Comparison of ENCODE assay signal across 17 cellular contexts in the genomic region with DNA sequence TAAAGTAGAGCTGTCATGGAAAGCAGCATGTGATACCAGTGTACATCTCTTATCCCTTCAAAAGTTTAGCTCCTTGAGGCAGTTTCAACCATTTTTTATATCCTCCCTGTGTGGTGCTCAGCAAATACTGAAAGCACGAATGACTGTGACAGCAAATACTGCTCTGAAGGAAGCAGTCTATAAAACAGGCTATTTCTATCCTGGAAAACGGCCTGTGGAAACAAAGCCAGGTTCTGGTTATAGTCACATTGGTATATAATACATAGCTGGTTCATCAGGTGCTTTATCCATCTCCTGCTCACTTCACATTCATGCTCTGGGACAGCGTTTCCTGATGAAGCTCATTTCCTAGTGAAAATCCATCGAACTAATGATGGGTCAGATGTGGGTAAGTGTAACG.
"Had no signal": no experiment of that assay in that cellular context is flagged by ENCODE, and none has a peak within 500 bp of the region (broad histone marks: within the 10 kb centered on the region; RNA-seq: fewer than 3 reads in every experiment).

No MANE protein-coding gene starts in this region.

- ATAC-seq: body of pancreas; stimulated activated naive CD8-positive, alpha-beta T cell treated with anti-CD3 and anti-CD28 coated beads, Interleukin-15, Interleukin-2, amounts not matched to agents 100 U/mL and 50 U/mL, for 24 hours; T-helper 17 cell had no signal

- H3K27ac ChIP-seq: body of pancreas, epithelial cell of prostate, skin epidermis, WERI-Rb-1 had no signal

- H3K27me3 ChIP-seq: body of pancreas, dorsolateral prefrontal cortex had no signal

- DNase-seq: activated CD4-positive, alpha-beta T cell treated with anti-CD3 and anti-CD28 coated beads for 1 hour; activated CD4-positive, alpha-beta T cell treated with anti-CD3 and anti-CD28 coated beads, Interleukin-2, amount 50 U/mL, for 4 hours; activated T-cell treated with anti-CD3 and anti-CD28 coated beads for 4 hours; amniotic stem cell; body of pancreas; endodermal cell; foreskin melanocyte; head of caudate nucleus; kidney; left ventricle myocardium superior; occipital lobe; stimulated activated naive CD8-positive, alpha-beta T cell treated with anti-CD3 and anti-CD28 coated beads, Interleukin-15, Interleukin-2, amounts not matched to agents 100 U/mL and 50 U/mL, for 24 hours; T-helper 17 cell; WERI-Rb-1 had no signal

- H3K4me3 ChIP-seq: body of pancreas, skin epidermis had no signal

- H3K9me3 ChIP-seq: body of pancreas had no signal

- H3K36me3 ChIP-seq: WERI-Rb-1 had no signal
